19 cellular contexts compared by ENCODE assay signal in the genomic region with DNA sequence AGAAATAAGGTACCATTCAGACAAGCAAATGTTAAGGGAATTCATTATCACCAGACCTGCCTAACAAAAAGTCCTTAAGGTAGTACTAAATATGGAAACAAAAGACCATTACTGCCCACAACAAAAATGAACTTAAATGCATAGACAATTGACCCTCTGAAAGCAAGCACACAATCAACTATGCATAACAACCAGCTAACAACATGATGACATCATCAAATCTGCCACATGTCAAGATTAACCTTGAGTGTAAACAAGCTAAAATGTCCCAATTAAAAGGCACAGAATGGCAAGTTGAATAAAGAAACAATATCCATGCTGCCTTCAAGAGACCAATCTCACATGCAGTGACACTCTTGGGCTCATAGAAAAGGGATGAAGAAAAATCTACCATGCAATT.
DNase-seq lines count a peak whose midpoint lies in the region; ATAC-seq, FAIRE-seq and TF ChIP-seq lines count a peak whose summit lies in the region.
"Had no signal": no experiment of that assay in that cellular context is flagged by ENCODE, and none has a peak within 500 bp of the region (broad histone marks: within the 10 kb centered on the region; RNA-seq: fewer than 3 reads in every experiment).

No MANE protein-coding gene starts in this region.

- no peak overlapping the region for H3K9ac ChIP-seq in HepG2 (ENCODE audit: insufficient read depth, low read depth, low read length)
- H3K9ac ChIP-seq: BLaER1 treated with 17β-estradiol and CSF1 and Interleukin-3, amounts not matched to agents 10 nM and 100 nM had no signal

- peaks cover 5% of the 10 kb centered on the region; the same call in 1 of the 2 replicates for H3K9me3 ChIP-seq in HepG2 (ENCODE audit: low read length)
- no peaks in the 10 kb centered on the region for H3K9me3 ChIP-seq in right lobe of liver
- peaks cover 12% of the 10 kb centered on the region for H3K9me3 ChIP-seq in HEK293 (ENCODE audit: control insufficient read depth, insufficient read depth, low read depth, low read length)
- H3K9me3 ChIP-seq: Caco-2 had no signal

- H3K36me3 ChIP-seq in HepG2 (replicated peaks in 1 of 2; ENCODE audit: control insufficient read depth in 1 of 2, insufficient read depth in 2 of 2, low read length in 2 of 2) (no peaks in the 10 kb centered on the region), right lobe of liver (no peaks in the 10 kb centered on the region), HEK293 (ENCODE audit: control insufficient read depth in 2 of 2, insufficient read depth in 1 of 2, low read length in 2 of 2) (no peaks in the 10 kb centered on the region)
- H3K36me3 ChIP-seq: BLaER1 treated with 17β-estradiol and CSF1 and Interleukin-3, amounts not matched to agents 10 nM and 100 nM had no signal

- H3K27me3 ChIP-seq in HepG2 (ENCODE audit: control insufficient read depth in 1 of 2, insufficient read depth in 2 of 2, low read length in 2 of 2) (no peaks in the 10 kb centered on the region), right lobe of liver (no peaks in the 10 kb centered on the region)

- H4K20me1 ChIP-seq in HepG2 (ENCODE audit: insufficient read depth, low read length) = no peaks in the 10 kb centered on the region
- H4K20me1 ChIP-seq: BLaER1 treated with 17β-estradiol and CSF1 and Interleukin-3, amounts not matched to agents 10 nM and 100 nM had no signal

- H3K4me2 ChIP-seq in HepG2 (ENCODE audit: low read depth, low read length) = no peak overlapping the region
- H3K4me2 ChIP-seq: BLaER1 treated with 17β-estradiol and CSF1 and Interleukin-3, amounts not matched to agents 10 nM and 100 nM had no signal

- TF ChIP-seq RAD21 in HepG2 (CRISPR knock-in tag; IDR thresholded peaks at IDR 0.05) = no peak

- no peak overlapping the region for H3K4me3 ChIP-seq in HepG2 (replicated peaks in 1 of 3; ENCODE audit: insufficient read depth in 1 of 3, low read depth in 2 of 3, low read length in 3 of 3)
- no peak overlapping the region for H3K4me3 ChIP-seq in right lobe of liver
- no peak overlapping the region for H3K4me3 ChIP-seq in HEK293 (ENCODE audit: low read depth, low read length)
- H3K4me3 ChIP-seq: BLaER1 treated with 17β-estradiol and CSF1 and Interleukin-3, amounts not matched to agents 10 nM and 100 nM had no signal

- CTCF ChIA-PET in HepG2 (lab: Yijun Ruan, JAX; ENCODE audit: low intra/inter-chr PET ratio, low total read pairs) = no interaction called here
- CTCF ChIA-PET in HEK293 (lab: Yijun Ruan, JAX) = no interaction called here

- DNase-seq in HepG2 (ENCODE audit: low spot score) (no peak), right lobe of liver (no peak), NCI-H2171 treated with DMSO at 0.1 percent for 48 hours (lab: John Stamatoyannopoulos, UW) (no peak)
- DNase-seq: 8988T; AML-193; Caco-2; Calu3; CD4-positive, alpha-beta T cell; CD8-positive, alpha-beta T cell; DMS79 treated with DMSO at 0.1 percent for 48 hours; GF-D8 had no signal

- no peak for TF ChIP-seq EP300 in HepG2 (IDR thresholded peaks at IDR 0.05; ENCODE audit: low read depth in 2 of 2, low read length in 2 of 2)
- no peak for TF ChIP-seq EP300 in HepG2 (CRISPR knock-in tag; IDR thresholded peaks at IDR 0.05; ENCODE audit: borderline replicate concordance)

- TF ChIP-seq CTCF in HepG2 (CRISPR knock-in tag; IDR thresholded peaks at IDR 0.05) (no peak), right lobe of liver (IDR thresholded peaks at IDR 0.05) (no peak), HEK293 (tag by site-specific recombination; IDR thresholded peaks at IDR 0.05) (no peak)

- ATAC-seq in HepG2 = no peak
- ATAC-seq in right lobe of liver = no peak
- no peak for ATAC-seq in GM18868 (IDR thresholded peaks at IDR 0.05; ENCODE audit: unreplicated experiment)
- ATAC-seq: CD8-positive, alpha-beta T cell had no signal

- H3K4me1 ChIP-seq in HepG2 (ENCODE audit: insufficient read depth, low read length) (no peaks in the 10 kb centered on the region), right lobe of liver (no peaks in the 10 kb centered on the region), HEK293 (ENCODE audit: control insufficient read depth, insufficient read depth, low read length) (no peaks in the 10 kb centered on the region)
- H3K4me1 ChIP-seq: BLaER1 treated with 17β-estradiol and CSF1 and Interleukin-3, amounts not matched to agents 10 nM and 100 nM; Caco-2 had no signal

- no peaks in the 10 kb centered on the region for H3K79me2 ChIP-seq in HepG2 (ENCODE audit: insufficient read depth, low read length)

- TF ChIP-seq POLR2A in HepG2 (IDR thresholded peaks at IDR 0.05; ENCODE audit: insufficient read depth in 1 of 2, low read depth in 2 of 2, low read length in 2 of 2) (no peak), right lobe of liver (IDR thresholded peaks at IDR 0.05) (no peak)

- H3K27ac ChIP-seq in HepG2 (ENCODE audit: extremely low read length, insufficient read depth, low read length) (no peak overlapping the region), right lobe of liver (no peak overlapping the region), HEK293 (ENCODE audit: extremely low read depth, low read depth, low read length) (no peak overlapping the region)
- H3K27ac ChIP-seq: BLaER1 treated with 17β-estradiol and CSF1 and Interleukin-3, amounts not matched to agents 10 nM and 100 nM; C4-2B had no signal

- POLR2A ChIA-PET in HepG2 (lab: Yijun Ruan, JAX) = no interaction called here
- POLR2A ChIA-PET in HEK293 (lab: Yijun Ruan, JAX) = no interaction called here

- H2AFZ ChIP-seq in HepG2 (ENCODE audit: low read length) = no peak overlapping the region

- in situ Hi-C loops in HepG2 (cut with HindIII; ENCODE audit: extremely low pct_ligation_motif_present, low pct_unique_long_range_greater_than_20kb) = no loop called here

- no TSS peak for BruUV-seq in HepG2 (replicated peaks; lab: Mats Ljungman, UMichigan)

- no peak for FAIRE-seq in HepG2 (lab: Jason Lieb, UNC)
- FAIRE-seq: A204.1, D721Med, G401.6, GM12891 had no signal

- intact Hi-C loops in HepG2 (cut with micrococcal nuclease; ENCODE audit: unreplicated experiment) (no loop called here), right lobe of liver (cut with DNase I) (no loop called here)

TF ChIP-seq in HepG2, 621 proteins besides CTCF, POLR2A, EP300 and RAD21 (continues in another document):
- peak in 1 of 2 experiments; percentile 27; a peak in 2 of 4 replicates for TF ChIP-seq MAFK (conservative IDR thresholded peaks at IDR 0.05 in 1 of 2, IDR thresholded peaks at IDR 0.05 in 1 of 2; ENCODE audit: low read length in 2 of 2)

TF ChIP-seq in HEK293, 187 proteins besides CTCF, POLR2A, EP300 and RAD21:
- no peak for TF ChIP-seq ZNF366 (tag by site-specific recombination; conservative IDR thresholded peaks at IDR 0.05)
- TF ChIP-seq, protein P1, sequence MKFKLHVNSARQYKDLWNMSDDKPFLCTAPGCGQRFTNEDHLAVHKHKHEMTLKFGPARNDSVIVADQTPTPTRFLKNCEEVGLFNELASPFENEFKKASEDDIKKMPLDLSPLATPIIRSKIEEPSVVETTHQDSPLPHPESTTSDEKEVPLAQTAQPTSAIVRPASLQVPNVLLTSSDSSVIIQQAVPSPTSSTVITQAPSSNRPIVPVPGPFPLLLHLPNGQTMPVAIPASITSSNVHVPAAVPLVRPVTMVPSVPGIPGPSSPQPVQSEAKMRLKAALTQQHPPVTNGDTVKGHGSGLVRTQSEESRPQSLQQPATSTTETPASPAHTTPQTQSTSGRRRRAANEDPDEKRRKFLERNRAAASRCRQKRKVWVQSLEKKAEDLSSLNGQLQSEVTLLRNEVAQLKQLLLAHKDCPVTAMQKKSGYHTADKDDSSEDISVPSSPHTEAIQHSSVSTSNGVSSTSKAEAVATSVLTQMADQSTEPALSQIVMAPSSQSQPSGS (tag by site-specific recombination; IDR thresholded peaks at IDR 0.05; ENCODE audit: low read depth) = peak; percentile 81
